ENCODE assay signal across 8 cellular contexts in the genomic region with DNA sequence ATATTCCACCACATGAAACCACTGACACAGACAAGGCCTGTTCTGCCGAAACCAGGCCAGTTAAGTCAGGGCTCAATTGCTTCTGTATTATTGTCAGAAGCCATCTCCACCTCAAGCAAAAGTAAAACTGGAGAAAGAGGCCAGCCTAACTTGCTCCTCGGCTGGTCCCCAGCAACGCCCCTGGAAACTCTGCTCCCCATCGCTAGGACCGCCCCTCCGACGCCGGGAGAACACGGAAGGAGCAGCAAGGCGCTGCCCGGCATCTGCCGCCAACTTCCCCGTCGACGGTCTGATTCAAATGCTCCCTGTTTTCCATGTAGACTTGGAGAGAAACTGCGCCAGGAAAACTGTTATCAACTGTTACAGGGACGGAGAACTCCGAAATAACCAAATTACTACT. TPM values are rescaled to one million over a fixed set of nuclear protein-coding genes. Genes with fewer than 3 reads are reported as not detected.
DNase-seq lines count a peak whose midpoint lies in the region; ATAC-seq and TF ChIP-seq lines count a peak whose summit lies in the region.
"Not testable (repeated sequence)": the region's sequence is repeated elsewhere in the genome, so short reads cannot be mapped to it uniquely, and the experiment has no call there.

No MANE protein-coding gene starts in this region.

- not testable (repeated sequence) for H3K9ac ChIP-seq in colonic mucosa (ENCODE audit: low read depth in 2 of 2, low read length in 2 of 2)

- not testable (repeated sequence) for H3K36me3 Mint-ChIP-seq in WTC11

- POLR2A ChIA-PET in A673 (lab: Charles Lee; ENCODE audit: low non-redundant PET); WTC11 (lab: Charles Lee): not testable (repeated sequence)

- ATAC-seq in GM18873 (IDR thresholded peaks at IDR 0.05; ENCODE audit: low FRiP score, unreplicated experiment) (peak; percentile 59), HG02642 (IDR thresholded peaks at IDR 0.05; ENCODE audit: poor library complexity, unreplicated experiment) (peak; percentile 73), WTC11 (peak; percentile 56)

- peak overlapping the region; percentile 89 for H3K4me3 Mint-ChIP-seq in WTC11

- not testable (repeated sequence) for H3K27ac ChIP-seq in A673 (ENCODE audit: low read depth, low read length, poor library complexity, severe bottlenecking)
- H3K27ac ChIP-seq in colonic mucosa, result peak overlapping the region; percentile 77

- not testable (repeated sequence) for H3K36me3 ChIP-seq in A673 (ENCODE audit: insufficient read depth, low read length, poor library complexity, severe bottlenecking); colonic mucosa

- H3K4me3 ChIP-seq in A673 (ENCODE audit: low read depth, low read length, poor library complexity, severe bottlenecking) (peak overlapping the region; percentile 48), colonic mucosa (peak overlapping the region; percentile 51), iPS-18c (ENCODE audit: insufficient read depth, low read depth, low read length) (peak overlapping the region; percentile 45)
- peak overlapping the region; percentile 54 for H3K4me3 ChIP-seq in Jurkat, Clone E6-1 (ENCODE audit: low read length)

- not testable (repeated sequence) for H3K27me3 Mint-ChIP-seq in WTC11 (ENCODE audit: low read depth)

- H3K27ac Mint-ChIP-seq in WTC11, result peak overlapping the region; percentile 90

- not testable (repeated sequence) for H3K9me3 ChIP-seq in A673 (ENCODE audit: low read depth, low read length, poor library complexity, severe bottlenecking); colonic mucosa; iPS-18c (ENCODE audit: control insufficient read depth, insufficient read depth, low read length)

- H3K9me3 Mint-ChIP-seq in WTC11, result not testable (repeated sequence)

- H3K4me1 ChIP-seq in A673 (ENCODE audit: insufficient read depth, low read length, poor library complexity, severe bottlenecking); colonic mucosa: not testable (repeated sequence)

- not testable (repeated sequence) for H3K27me3 ChIP-seq in A673 (replicated peaks; ENCODE audit: insufficient read depth, low read depth, low read length, poor library complexity); colonic mucosa

- TF ChIP-seq CTCF in A673 (conservative IDR thresholded peaks at IDR 0.05; ENCODE audit: low read depth, low read length); WTC11 (IDR thresholded peaks at IDR 0.05); colonic mucosa (IDR thresholded peaks at IDR 0.05): not testable (repeated sequence)

- H3K4me1 Mint-ChIP-seq in WTC11, result peaks cover 10% of the 10 kb centered on the region

- CTCF ChIA-PET in A673 (lab: Charles Lee); WTC11 (lab: Charles Lee): not testable (repeated sequence)

- DNase-seq in A673 (ENCODE audit: low spot score); Jurkat, Clone E6-1 (ENCODE audit: low read depth, low spot score); WTC11 (ENCODE audit: low spot score): not testable (repeated sequence)
- DNase-seq in colonic mucosa, result peak; percentile 18
- peak; percentile 37 for DNase-seq in pons (ENCODE audit: low spot score)

- BruUV-seq in A673 (replicated peaks; lab: Mats Ljungman, UMichigan), result not testable (repeated sequence)

- intact Hi-C loops in A673 (cut with micrococcal nuclease; ENCODE audit: unreplicated experiment); colonic mucosa (cut with DNase I): not testable (repeated sequence)

RNA-seq across cellular contexts. Expression of gene CTSV, which starts 26.3 kb away (rescaled TPM):
- 10.2 and 14.2 TPM in 2 replicates for total RNA-seq in A673 (2021)
- 21.5 TPM for polyA plus RNA-seq in Jurkat, Clone E6-1 (2012; ENCODE audit: insufficient read depth, insufficient read length)
- total RNA-seq in WTC11 (2021), result 61.3 to 68.4 TPM (median 64.5 TPM) in 3 replicates
- 1 to 10 TPM; 4.8 to 6.0 TPM for total RNA-seq in colonic mucosa
